1 cellular context compared by ENCODE assay signal in the genomic region with DNA sequence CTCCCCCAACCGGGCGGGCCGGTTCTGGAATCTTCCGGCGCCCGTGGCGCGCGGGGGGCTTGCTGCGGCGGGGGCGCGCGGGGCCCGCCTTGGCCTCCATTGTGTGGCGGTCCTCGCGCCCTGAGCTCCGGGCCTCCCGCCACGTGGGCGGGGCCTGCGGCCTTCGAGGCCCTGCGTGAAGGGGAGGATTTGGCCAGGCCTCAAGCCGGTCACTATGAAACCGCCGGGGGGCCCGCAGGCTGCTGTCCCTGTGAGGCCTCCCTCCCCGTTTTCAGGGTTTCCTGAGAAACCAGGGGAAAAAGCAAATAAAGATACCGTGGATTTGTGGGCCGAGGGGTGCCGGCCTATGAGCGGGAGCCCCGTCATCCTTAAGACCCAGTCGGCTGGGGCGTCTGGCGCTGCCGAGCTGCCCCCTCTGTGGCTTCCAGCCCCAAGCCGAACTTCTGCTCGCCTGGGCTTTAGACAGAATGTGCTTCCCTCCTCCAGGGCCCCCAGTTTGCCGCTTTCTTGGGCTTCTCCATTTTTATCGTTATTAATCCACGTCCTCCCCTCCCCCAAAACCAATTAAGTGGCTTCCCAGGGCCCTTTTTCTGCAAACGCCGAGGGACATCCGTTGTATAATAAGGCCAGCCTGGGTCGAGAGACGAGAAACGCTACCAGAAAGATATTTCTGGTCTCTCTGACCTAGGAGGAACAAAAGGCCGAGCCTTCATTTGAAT.
TF ChIP-seq lines count a peak whose summit lies in the region.

No MANE protein-coding gene starts in this region.

TF ChIP-seq in A549, 52 proteins besides CTCF, POLR2A, EP300 and RAD21 (continued from another document):
- TF ChIP-seq, protein P1, sequence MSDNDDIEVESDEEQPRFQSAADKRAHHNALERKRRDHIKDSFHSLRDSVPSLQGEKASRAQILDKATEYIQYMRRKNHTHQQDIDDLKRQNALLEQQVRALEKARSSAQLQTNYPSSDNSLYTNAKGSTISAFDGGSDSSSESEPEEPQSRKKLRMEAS (IDR thresholded peaks at IDR 0.05): peak; percentile 30; the same call in 1 of the 2 replicates
- peak in 1 of 2 experiments; percentile 9; a peak in 1 of 5 replicates for TF ChIP-seq JUN (IDR thresholded peaks at IDR 0.05)
TF ChIP-seq in A549: peak in this region for 4.
